25 cellular contexts compared by ENCODE assay signal in the genomic region with DNA sequence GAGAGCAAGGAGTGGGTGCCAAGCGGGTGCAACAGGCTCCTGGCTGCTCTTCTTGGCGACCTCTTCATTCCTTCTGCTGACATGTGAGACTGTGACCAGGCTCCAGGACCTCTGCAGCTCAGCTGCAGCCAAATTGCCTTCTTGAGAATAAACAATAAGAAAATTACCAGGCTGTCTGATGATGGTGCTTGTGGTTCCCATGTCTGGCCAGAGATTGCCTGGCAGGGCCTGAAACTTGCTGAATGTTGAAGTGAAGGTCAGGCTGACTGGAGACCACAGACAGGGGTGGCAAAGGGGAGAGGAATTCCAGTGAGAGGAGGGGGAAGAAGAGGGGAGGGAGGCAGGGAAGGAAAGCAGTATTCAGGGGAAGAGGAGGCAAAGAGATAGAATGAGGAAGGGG.
"Had no signal": no experiment of that assay in that cellular context is flagged by ENCODE, and none has a peak within 500 bp of the region (broad histone marks: within the 10 kb centered on the region; RNA-seq: fewer than 3 reads in every experiment).

No MANE protein-coding gene starts in this region.

- H3K4me3 ChIP-seq: adrenal gland, cardiac muscle cell, SJCRH30, SK-N-MC had no signal

- H3K9me3 Mint-ChIP-seq: activated CD4-positive, alpha-beta memory T cell treated with anti-CD3 and anti-CD28 coated beads, Interleukin-2, amount 10 ng/mL, durations not matched to agents 7 days and 5 days; activated T-helper 1 cell treated with anti-CD3 and anti-CD28 coated beads, Interleukin-12 subunit alpha, Interleukin-12 subunit beta, Interleukin-2, Interleukin-4 antibody, amounts not matched to agents 30 ng/mL and 10 ng/mL and 1 ng/mL, durations not matched to agents 14 hours and 24 hours and 36 hours had no signal

- H3K9me3 ChIP-seq: adrenal gland, SJCRH30 had no signal

- H3K27ac ChIP-seq: adrenal gland, cardiac muscle cell, SJCRH30, SK-N-MC, WERI-Rb-1 had no signal

- ATAC-seq: activated naive CD4-positive, alpha-beta T cell treated with anti-CD3 and anti-CD28 coated beads, Interleukin-2, amount 50 U/mL, for 72 hours; Panc1 had no signal

- H3K36me3 ChIP-seq: adrenal gland, cardiac muscle cell, SJCRH30, WERI-Rb-1 had no signal

- DNase-seq: activated CD4-positive, alpha-beta memory T cell treated with anti-CD3 and anti-CD28 coated beads, Interleukin-2, amount 10 ng/mL, durations not matched to agents 7 days and 5 days; activated CD4-positive, alpha-beta T cell treated with anti-CD3 and anti-CD28 coated beads for 1 hour; activated CD4-positive, alpha-beta T cell treated with anti-CD3 and anti-CD28 coated beads for 48 hours; activated CD4-positive, CD25-positive, alpha-beta regulatory T cell; activated gamma-delta T cell treated with Interleukin-2 at 50 U/mL for 16 hours; activated naive CD4-positive, alpha-beta T cell treated with anti-CD3 and anti-CD28 coated beads for 36 hours; activated T-cell treated with anti-CD3 and anti-CD28 coated beads, Interleukin-2, amount 50 U/mL, for 24 hours; Karpas-422; KBM-7; NCI-H1105; NCI-H1417 treated with DMSO at 0.1 percent for 48 hours; NCI-H1930; NCI-H345; NCI-H524 treated with DMSO at 0.1 percent for 48 hours; SHP77; SJCRH30; T1000; WERI-Rb-1 had no signal

- H3K4me3 Mint-ChIP-seq: activated CD4-positive, alpha-beta memory T cell treated with anti-CD3 and anti-CD28 coated beads, Interleukin-2, amount 10 ng/mL, durations not matched to agents 7 days and 5 days; activated naive CD4-positive, alpha-beta T cell treated with anti-CD3 and anti-CD28 coated beads for 36 hours; activated T-cell treated with anti-CD3 and anti-CD28 coated beads, Interleukin-2, amount 50 U/mL, for 24 hours; activated T-helper 1 cell treated with anti-CD3 and anti-CD28 coated beads, Interleukin-12 subunit alpha, Interleukin-12 subunit beta, Interleukin-2, Interleukin-4 antibody, amounts not matched to agents 30 ng/mL and 10 ng/mL and 1 ng/mL, durations not matched to agents 14 hours and 24 hours and 36 hours; central memory CD8-positive, alpha-beta T cell had no signal

- H3K4me1 Mint-ChIP-seq: activated CD4-positive, alpha-beta memory T cell treated with anti-CD3 and anti-CD28 coated beads, Interleukin-2, amount 10 ng/mL, durations not matched to agents 7 days and 5 days; central memory CD8-positive, alpha-beta T cell had no signal

- H3K27me3 ChIP-seq: adrenal gland, cardiac muscle cell, SJCRH30 had no signal

- H3K27ac Mint-ChIP-seq: activated CD4-positive, alpha-beta memory T cell treated with anti-CD3 and anti-CD28 coated beads, Interleukin-2, amount 10 ng/mL, durations not matched to agents 7 days and 5 days; activated naive CD4-positive, alpha-beta T cell treated with anti-CD3 and anti-CD28 coated beads for 36 hours; activated T-cell treated with anti-CD3 and anti-CD28 coated beads, Interleukin-2, amount 50 U/mL, for 24 hours; activated T-helper 1 cell treated with anti-CD3 and anti-CD28 coated beads, Interleukin-12 subunit alpha, Interleukin-12 subunit beta, Interleukin-2, Interleukin-4 antibody, amounts not matched to agents 30 ng/mL and 10 ng/mL and 1 ng/mL, durations not matched to agents 14 hours and 24 hours and 36 hours had no signal

- H3K4me1 ChIP-seq: adrenal gland, SJCRH30 had no signal
